Comparison of ENCODE assay signal across 15 cellular contexts in genomic region chr2:72755647-72756423, GRCh38.
DNase-seq lines count a peak whose midpoint lies in the region; ATAC-seq and TF ChIP-seq lines count a peak whose summit lies in the region.
"Had no signal": no experiment of that assay in that cellular context is flagged by ENCODE, and none has a peak within 500 bp of the region (broad histone marks: within the 10 kb centered on the region; RNA-seq: fewer than 3 reads in every experiment).

No MANE protein-coding gene starts in this region.

- CTCF ChIA-PET in activated CD4-positive, alpha-beta T cell treated with anti-CD3 and anti-CD28 coated beads, Interleukin-2, amount 10 ng/mL, durations not matched to agents 7 days and 5 days (lab: Charles Lee) = interaction anchor here (0.5 kb wide), 1 partner anchor 81 kb away, joined by 3 read pairs; no protein-coding TSS in a partner anchor

- no peak overlapping the region for H3K4me3 Mint-ChIP-seq in CD14-positive monocyte
- H3K4me3 Mint-ChIP-seq in activated CD4-positive, alpha-beta T cell treated with anti-CD3 and anti-CD28 coated beads, Interleukin-2, amount 10 ng/mL, durations not matched to agents 7 days and 5 days = no peak overlapping the region
- H3K4me3 Mint-ChIP-seq: activated T-cell treated with anti-CD3 and anti-CD28 coated beads, Interleukin-2, amount 50 U/mL, for 72 hours had no signal

- intact Hi-C loops in CD14-positive monocyte (cut with micrococcal nuclease) (no loop called here), lower lobe of right lung (cut with DNase I) (no loop called here)

- ATAC-seq in lower lobe of right lung = no peak
- ATAC-seq: activated T-cell treated with anti-CD3 and anti-CD28 coated beads, Interleukin-2, amount 50 U/mL, for 72 hours; K562 had no signal

- H3K27me3 Mint-ChIP-seq in CD14-positive monocyte (ENCODE audit: low read depth in 3 of 3) = peaks cover 0 to 2% (median under 1%) of the 10 kb centered on the region in 3 donors
- H3K27me3 Mint-ChIP-seq in activated CD4-positive, alpha-beta T cell treated with anti-CD3 and anti-CD28 coated beads, Interleukin-2, amount 10 ng/mL, durations not matched to agents 7 days and 5 days = no peaks in the 10 kb centered on the region

- H3K27ac Mint-ChIP-seq in CD14-positive monocyte = no peak overlapping the region
- no peak overlapping the region for H3K27ac Mint-ChIP-seq in activated CD4-positive, alpha-beta T cell treated with anti-CD3 and anti-CD28 coated beads, Interleukin-2, amount 10 ng/mL, durations not matched to agents 7 days and 5 days
- H3K27ac Mint-ChIP-seq: activated T-cell treated with anti-CD3 and anti-CD28 coated beads, Interleukin-2, amount 50 U/mL, for 72 hours had no signal

- H3K4me1 ChIP-seq in mesodermal cell (ENCODE audit: control insufficient read depth, insufficient read depth, low read length, poor library complexity, severe bottlenecking) = peaks cover 34% of the 10 kb centered on the region
- H3K4me1 ChIP-seq in lower lobe of right lung = peaks cover 20% of the 10 kb centered on the region
- H3K4me1 ChIP-seq: parathyroid adenoma, transverse colon had no signal

- 40% methylated on average over 1 of the region's 4 CpGs; no CpG with 5 or more reads in 1 of the 2 experiments for WGBS in mesodermal cell (ENCODE audit: insufficient coverage in 2 of 2), 2 experiments

- TF ChIP-seq CTCF in CD14-positive monocyte (IDR thresholded peaks at IDR 0.05) (no peak), lower lobe of right lung (IDR thresholded peaks at IDR 0.05) (no peak)

- H3K4me1 Mint-ChIP-seq in CD14-positive monocyte = no peaks in the 10 kb centered on the region
- H3K4me1 Mint-ChIP-seq in activated CD4-positive, alpha-beta T cell treated with anti-CD3 and anti-CD28 coated beads, Interleukin-2, amount 10 ng/mL, durations not matched to agents 7 days and 5 days = no peaks in the 10 kb centered on the region

- no peak overlapping the region for H3K4me3 ChIP-seq in mesodermal cell (ENCODE audit: extremely low read depth, insufficient read depth, low read length, poor library complexity, severe bottlenecking)
- no peak overlapping the region for H3K4me3 ChIP-seq in lower lobe of right lung
- H3K4me3 ChIP-seq: K562, transverse colon had no signal

- peak; percentile 21 for DNase-seq in DMS 273 (lab: John Stamatoyannopoulos, UW; ENCODE audit: unreplicated experiment)
- no peak for DNase-seq in DMS 273 treated with DMSO at 0.1 percent for 48 hours (lab: John Stamatoyannopoulos, UW)
- DNase-seq in NCI-H1930 (lab: John Stamatoyannopoulos, UW) = peak; percentile 47 to 72
- DNase-seq in dedifferentiated amniotic fluid mesenchymal stem cell (ENCODE audit: extremely low spot score) = peak; percentile 18
- no peak for DNase-seq in CD14-positive monocyte (ENCODE audit: low spot score)
- no peak for DNase-seq in lower lobe of right lung
- DNase-seq in activated CD4-positive, alpha-beta T cell treated with anti-CD3 and anti-CD28 coated beads, Interleukin-2, amount 10 ng/mL, durations not matched to agents 7 days and 5 days = no peak
- DNase-seq: activated CD4-positive, alpha-beta T cell treated with anti-CD3 and anti-CD28 coated beads for 4 hours; activated T-cell treated with anti-CD3 and anti-CD28 coated beads, Interleukin-2, amount 50 U/mL, for 72 hours; effector CD8-positive, alpha-beta T cell; transverse colon had no signal

- H3K27me3 ChIP-seq in lower lobe of right lung (ENCODE audit: low read depth) = no peaks in the 10 kb centered on the region
- H3K27me3 ChIP-seq: transverse colon had no signal

- H3K36me3 ChIP-seq in mesodermal cell (ENCODE audit: control insufficient read depth, insufficient read depth, low read length) = peaks cover 2% of the 10 kb centered on the region
- H3K36me3 ChIP-seq in lower lobe of right lung = no peaks in the 10 kb centered on the region
- H3K36me3 ChIP-seq: transverse colon had no signal

- peak overlapping the region; percentile 55 for H3K27ac ChIP-seq in mesodermal cell (ENCODE audit: low read depth, low read length, severe bottlenecking)
- no peak overlapping the region for H3K27ac ChIP-seq in lower lobe of right lung
- H3K27ac ChIP-seq: 22Rv1, parathyroid adenoma, transverse colon had no signal

- peaks cover 0 to 3% (median 0%) of the 10 kb centered on the region in 7 donors for H3K9me3 Mint-ChIP-seq in CD14-positive monocyte
- no peaks in the 10 kb centered on the region for H3K9me3 Mint-ChIP-seq in activated CD4-positive, alpha-beta T cell treated with anti-CD3 and anti-CD28 coated beads, Interleukin-2, amount 10 ng/mL, durations not matched to agents 7 days and 5 days
- H3K9me3 Mint-ChIP-seq: activated T-cell treated with anti-CD3 and anti-CD28 coated beads, Interleukin-2, amount 50 U/mL, for 72 hours had no signal

- POLR2A ChIA-PET in activated CD4-positive, alpha-beta T cell treated with anti-CD3 and anti-CD28 coated beads, Interleukin-2, amount 10 ng/mL, durations not matched to agents 7 days and 5 days (lab: Charles Lee) = no interaction called here

- H3K9me3 ChIP-seq in mesodermal cell (ENCODE audit: control insufficient read depth, low read length) = no peaks in the 10 kb centered on the region
- H3K9me3 ChIP-seq in lower lobe of right lung = no peaks in the 10 kb centered on the region
- H3K9me3 ChIP-seq: transverse colon had no signal

- H3K36me3 Mint-ChIP-seq in CD14-positive monocyte = no peaks in the 10 kb centered on the region
- H3K36me3 Mint-ChIP-seq in activated CD4-positive, alpha-beta T cell treated with anti-CD3 and anti-CD28 coated beads, Interleukin-2, amount 10 ng/mL, durations not matched to agents 7 days and 5 days (ENCODE audit: low read depth) = no peaks in the 10 kb centered on the region

Comparison
In these comparisons a context has a peak if more than half of its experiments do, and no peak if none do; other contexts are left out.
1. DNase-seq: peak in DMS 273 (single experiment), NCI-H1930 (2 of 2) and dedifferentiated amniotic fluid mesenchymal stem cell (single experiment); none in DMS 273 treated with DMSO at 0.1 percent for 48 hours (single experiment), CD14-positive monocyte (single experiment), lower lobe of right lung (single experiment) and activated CD4-positive, alpha-beta T cell treated with anti-CD3 and anti-CD28 coated beads, Interleukin-2, amount 10 ng/mL, durations not matched to agents 7 days and 5 days (single experiment).